ENCODE assay signal across 8 cellular contexts in genomic region chr1:244652699-244653438, GRCh38. TPM values are rescaled to one million over a fixed set of nuclear protein-coding genes. Genes with fewer than 3 reads are reported as not detected.
DNase-seq lines count a peak whose midpoint lies in the region; ATAC-seq, FAIRE-seq and TF ChIP-seq lines count a peak whose summit lies in the region.

Gene DESI2 (plus strand): TSS chr1:244653126. CDS start chr1:244653314, 188 bp downstream.

- H3K4me3 ChIP-seq in right atrium auricular region (peak within 1 kb of the TSS; percentile 80 to 85), psoas muscle (peak within 1 kb of the TSS; percentile 98)

- intact Hi-C loops in psoas muscle (cut with DNase I), result loop anchor here (5.0 to 10.0 kb wide), 5 partner anchors 51 to 312 kb away; partner anchors contain the start of genes ADSS2 (in 1 of the 2) and CATSPERE (in 1 of the 2)

- H3K4me1 ChIP-seq in right atrium auricular region (peaks cover 0 to 46% of the 10 kb centered on the region in 2 donors), psoas muscle (peaks cover 34% of the 10 kb centered on the region)

- H3K27ac ChIP-seq in angular gyrus (ENCODE audit: low read depth, low read length) (peak within 1 kb of the TSS; percentile 91), right atrium auricular region (peak within 1 kb of the TSS; percentile 92 to 98), psoas muscle (peak within 1 kb of the TSS; percentile 99)

- 0 to 1% (median 0%) methylated on average over 36 to 77 of the region's 77 CpGs for WGBS in psoas muscle, 3 donors

- H3K9me3 ChIP-seq in right atrium auricular region (no peaks in the 10 kb centered on the region), psoas muscle (no peaks in the 10 kb centered on the region)

- TF ChIP-seq CTCF in right atrium auricular region (IDR thresholded peaks at IDR 0.05) (peak; percentile 36 to 72), psoas muscle (IDR thresholded peaks at IDR 0.05) (peak; percentile 53)

- ATAC-seq in GM18499 (IDR thresholded peaks at IDR 0.05; ENCODE audit: insufficient read depth, unreplicated experiment) (peak; percentile 96), HG02943 (IDR thresholded peaks at IDR 0.05; ENCODE audit: low read depth, unreplicated experiment) (peak; percentile 97), psoas muscle (peak; percentile 94 to 97 (median 96))

- FAIRE-seq in urothelium cell line (lab: Jason Lieb, UNC), result no peak

- DNase-seq in NCI-H187 (lab: John Stamatoyannopoulos, UW), result peak; percentile 78 to 93
- peak; percentile 92 to 100 (median 98) for DNase-seq in T-helper 2 cell
- peak; percentile 99 for DNase-seq in right atrium auricular region (ENCODE audit: low spot score)
- DNase-seq in psoas muscle, result peak; percentile 99
- peak; percentile 98 for DNase-seq in urothelium cell line (ENCODE audit: low spot score)

- H3K27me3 ChIP-seq in right atrium auricular region (no peaks in the 10 kb centered on the region), psoas muscle (ENCODE audit: insufficient read depth in 3 of 3, low read length in 2 of 3) (no peaks in the 10 kb centered on the region)

- H3K36me3 ChIP-seq in right atrium auricular region (no peaks in the 10 kb centered on the region), psoas muscle (ENCODE audit: insufficient read depth in 1 of 2, low read depth in 1 of 2) (no peaks in the 10 kb centered on the region)

RNA-seq across cellular contexts. Expression of gene DESI2, which starts in this region (rescaled TPM):
- total RNA-seq in right atrium auricular region (10 to 100 TPM; 26.8 to 29.1 TPM), psoas muscle (10 to 100 TPM; 18.3 to 20.1 (median 19.6) TPM)
- polyA plus RNA-seq in psoas muscle, result 10 to 100 TPM; 10.9 to 43.3 (median 14.5) TPM

Comparison
In these comparisons a context has a peak if more than half of its experiments do, and no peak if none do; other contexts are left out.
1. Peak in every context shown above with its lines: DNase-seq, ATAC-seq, H3K4me3 ChIP-seq and H3K27ac ChIP-seq.